Comparison of ENCODE assay signal across 10 cellular contexts in genomic region chr5:82347213-82347947, GRCh38.
DNase-seq lines count a peak whose midpoint lies in the region; TF ChIP-seq lines count a peak whose summit lies in the region.
"Had no signal": no experiment of that assay in that cellular context is flagged by ENCODE, and none has a peak within 500 bp of the region (broad histone marks: within the 10 kb centered on the region; RNA-seq: fewer than 3 reads in every experiment).

No MANE protein-coding gene starts in this region.

- POLR2A ChIA-PET in activated CD4-positive, alpha-beta memory T cell treated with anti-CD3 and anti-CD28 coated beads, Interleukin-2, amount 10 ng/mL, durations not matched to agents 7 days and 5 days (lab: Charles Lee): no interaction called here
- POLR2A ChIA-PET in activated CD4-positive, alpha-beta memory T cell treated with anti-CD3 and anti-CD28 coated beads for 36 hours (lab: Charles Lee): no interaction called here

- H3K9me3 Mint-ChIP-seq in activated CD4-positive, alpha-beta memory T cell treated with anti-CD3 and anti-CD28 coated beads, Interleukin-2, amount 10 ng/mL, durations not matched to agents 7 days and 5 days: no peaks in the 10 kb centered on the region
- H3K9me3 Mint-ChIP-seq in activated CD4-positive, alpha-beta memory T cell treated with anti-CD3 and anti-CD28 coated beads for 36 hours: no peaks in the 10 kb centered on the region
- H3K9me3 Mint-ChIP-seq: activated T-cell treated with anti-CD3 and anti-CD28 coated beads, Interleukin-2, amount 50 U/mL, for 4 hours had no signal

- no peaks in the 10 kb centered on the region for H3K36me3 Mint-ChIP-seq in activated CD4-positive, alpha-beta memory T cell treated with anti-CD3 and anti-CD28 coated beads, Interleukin-2, amount 10 ng/mL, durations not matched to agents 7 days and 5 days (ENCODE audit: low read depth)
- H3K36me3 Mint-ChIP-seq in activated CD4-positive, alpha-beta memory T cell treated with anti-CD3 and anti-CD28 coated beads for 36 hours: no peaks in the 10 kb centered on the region

- H3K4me1 Mint-ChIP-seq in activated CD4-positive, alpha-beta memory T cell treated with anti-CD3 and anti-CD28 coated beads, Interleukin-2, amount 10 ng/mL, durations not matched to agents 7 days and 5 days: peaks cover 16% of the 10 kb centered on the region
- peaks cover 2% of the 10 kb centered on the region for H3K4me1 Mint-ChIP-seq in activated CD4-positive, alpha-beta memory T cell treated with anti-CD3 and anti-CD28 coated beads for 36 hours (ENCODE audit: low read depth)

- TF ChIP-seq CTCF in astrocyte of the spinal cord (IDR thresholded peaks at IDR 0.05; ENCODE audit: low read depth, low read length): no peak

- no peak overlapping the region for H3K4me3 Mint-ChIP-seq in activated CD4-positive, alpha-beta memory T cell treated with anti-CD3 and anti-CD28 coated beads, Interleukin-2, amount 10 ng/mL, durations not matched to agents 7 days and 5 days
- no peak overlapping the region for H3K4me3 Mint-ChIP-seq in activated CD4-positive, alpha-beta memory T cell treated with anti-CD3 and anti-CD28 coated beads for 36 hours
- H3K4me3 Mint-ChIP-seq: activated T-cell treated with anti-CD3 and anti-CD28 coated beads, Interleukin-2, amount 50 U/mL, for 4 hours had no signal

- peak; percentile 23 for DNase-seq in DMS 273 (lab: John Stamatoyannopoulos, UW; ENCODE audit: unreplicated experiment)
- no peak for DNase-seq in DMS 273 treated with DMSO at 0.1 percent for 48 hours (lab: John Stamatoyannopoulos, UW)
- peak; percentile 90 for DNase-seq in astrocyte of the spinal cord (ENCODE audit: low read depth, low spot score)
- peak; percentile 66 for DNase-seq in islet precursor cell
- no peak for DNase-seq in activated CD4-positive, alpha-beta memory T cell treated with anti-CD3 and anti-CD28 coated beads, Interleukin-2, amount 10 ng/mL, durations not matched to agents 7 days and 5 days
- DNase-seq in Kasumi-1 (lab: John Stamatoyannopoulos, UW): no peak
- DNase-seq in activated CD4-positive, alpha-beta memory T cell treated with anti-CD3 and anti-CD28 coated beads for 36 hours: no peak
- DNase-seq: activated T-cell treated with anti-CD3 and anti-CD28 coated beads, Interleukin-2, amount 50 U/mL, for 4 hours had no signal

- no peak overlapping the region for H3K27ac Mint-ChIP-seq in activated CD4-positive, alpha-beta memory T cell treated with anti-CD3 and anti-CD28 coated beads, Interleukin-2, amount 10 ng/mL, durations not matched to agents 7 days and 5 days
- H3K27ac Mint-ChIP-seq in activated CD4-positive, alpha-beta memory T cell treated with anti-CD3 and anti-CD28 coated beads for 36 hours: no peak overlapping the region

- peak overlapping the region; percentile 78 for H3K27ac ChIP-seq in temporal lobe (ENCODE audit: low read depth, low read length)
- H3K27ac ChIP-seq: 22Rv1 had no signal

- no peaks in the 10 kb centered on the region for H3K27me3 Mint-ChIP-seq in activated CD4-positive, alpha-beta memory T cell treated with anti-CD3 and anti-CD28 coated beads, Interleukin-2, amount 10 ng/mL, durations not matched to agents 7 days and 5 days
- H3K27me3 Mint-ChIP-seq in activated CD4-positive, alpha-beta memory T cell treated with anti-CD3 and anti-CD28 coated beads for 36 hours: peaks cover 3% of the 10 kb centered on the region

- intact Hi-C loops in activated CD4-positive, alpha-beta memory T cell treated with anti-CD3 and anti-CD28 coated beads for 36 hours (cut with micrococcal nuclease): no loop called here

- no peak overlapping the region for H3K4me3 ChIP-seq in astrocyte of the spinal cord (ENCODE audit: low read depth, low read length)

- CTCF ChIA-PET in activated CD4-positive, alpha-beta memory T cell treated with anti-CD3 and anti-CD28 coated beads, Interleukin-2, amount 10 ng/mL, durations not matched to agents 7 days and 5 days (lab: Charles Lee): interaction anchor here (0.9 kb wide), 1 partner anchor 63 kb away, joined by 3 read pairs; no protein-coding TSS in a partner anchor
- CTCF ChIA-PET in activated CD4-positive, alpha-beta memory T cell treated with anti-CD3 and anti-CD28 coated beads for 36 hours (lab: Charles Lee): no interaction called here

- in situ Hi-C loops in astrocyte of the spinal cord (cut with HindIII; ENCODE audit: low sequenced_read_pairs): no loop called here

Comparison
In these comparisons a context has a peak if more than half of its experiments do, and no peak if none do; other contexts are left out.
1. DNase-seq: peak in DMS 273 (single experiment), astrocyte of the spinal cord (single experiment) and islet precursor cell (single experiment); none in DMS 273 treated with DMSO at 0.1 percent for 48 hours (single experiment), activated CD4-positive, alpha-beta memory T cell treated with anti-CD3 and anti-CD28 coated beads, Interleukin-2, amount 10 ng/mL, durations not matched to agents 7 days and 5 days (single experiment), Kasumi-1 (0 of 2) and activated CD4-positive, alpha-beta memory T cell treated with anti-CD3 and anti-CD28 coated beads for 36 hours (single experiment).